In the genomic region with DNA sequence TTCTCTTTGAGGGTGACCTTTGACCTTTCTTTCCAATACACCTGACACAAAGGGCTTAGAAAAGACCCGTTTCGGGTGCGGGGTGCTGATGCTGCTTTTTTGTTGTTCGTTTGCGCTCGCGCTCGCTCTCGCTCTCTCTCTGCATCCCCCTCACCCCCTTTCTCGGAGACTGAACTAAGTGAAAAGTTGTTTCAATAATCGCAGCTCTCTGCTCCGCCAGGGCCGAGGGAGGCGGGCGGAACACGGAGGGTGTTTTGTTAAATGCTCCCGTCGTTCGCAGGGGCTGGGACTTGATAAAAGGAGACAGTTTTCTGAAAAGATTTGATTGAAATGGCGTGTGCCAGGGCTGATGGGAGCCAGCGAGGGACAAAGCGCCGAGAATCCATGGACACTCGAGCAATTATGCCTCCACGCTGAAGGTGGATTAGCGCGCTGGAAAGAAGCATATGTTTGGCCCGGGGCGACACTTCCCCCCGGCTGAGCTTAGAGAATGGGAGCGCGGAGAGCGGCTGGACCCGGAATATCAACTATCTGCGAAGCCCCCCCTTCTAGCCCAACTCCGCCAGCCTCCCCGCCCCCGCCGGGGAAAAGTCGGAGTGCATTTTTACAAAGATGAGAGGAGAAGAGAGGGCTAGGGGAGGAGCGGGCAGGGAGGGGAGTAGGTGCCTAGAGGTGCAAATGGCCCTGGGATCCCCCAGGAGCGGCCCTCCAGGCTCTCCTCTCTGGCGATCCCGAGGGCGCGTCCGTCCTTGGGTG, we compare ENCODE assay signal across 19 cellular contexts. TPM values are rescaled to one million over a fixed set of nuclear protein-coding genes. Genes with fewer than 3 reads are reported as not detected.
DNase-seq lines count a peak whose midpoint lies in the region; ATAC-seq and TF ChIP-seq lines count a peak whose summit lies in the region.
"Had no signal": no experiment of that assay in that cellular context is flagged by ENCODE, and none has a peak within 500 bp of the region (broad histone marks: within the 10 kb centered on the region; RNA-seq: fewer than 3 reads in every experiment).

No MANE protein-coding gene starts in this region.

- in situ Hi-C loops in brain microvascular endothelial cell (cut with HindIII; ENCODE audit: low pct_ligation_motif_present, low sequenced_read_pairs): no loop called here

- no peak for ATAC-seq in activated T-cell treated with anti-CD3 and anti-CD28 coated beads, Interleukin-2, amount 50 U/mL, for 72 hours (replicated peaks in 1 of 2)
- ATAC-seq in memory B cell (ENCODE audit: low read depth): no peak
- ATAC-seq: gastroesophageal sphincter had no signal

- H3K36me3 Mint-ChIP-seq in activated T-cell treated with anti-CD3 and anti-CD28 coated beads, Interleukin-2, amount 50 U/mL, for 72 hours (ENCODE audit: insufficient read depth in 2 of 2): peaks cover 9 to 17% of the 10 kb centered on the region in 2 donors
- H3K36me3 Mint-ChIP-seq in memory B cell: peaks cover 5% of the 10 kb centered on the region
- H3K36me3 Mint-ChIP-seq: CD4-positive, CD25-positive, alpha-beta regulatory T cell had no signal

- H3K4me1 Mint-ChIP-seq in activated T-cell treated with anti-CD3 and anti-CD28 coated beads, Interleukin-2, amount 50 U/mL, for 72 hours (ENCODE audit: low read depth): peaks cover 6% of the 10 kb centered on the region
- no peaks in the 10 kb centered on the region for H3K4me1 Mint-ChIP-seq in memory B cell

- TF ChIP-seq EP300 in ovary (IDR thresholded peaks at IDR 0.05): no peak

- H3K27me3 ChIP-seq in brain microvascular endothelial cell (replicated peaks) (peaks cover 94% of the 10 kb centered on the region), smooth muscle cell (ENCODE audit: low read depth) (peaks cover 100% of the 10 kb centered on the region), ovary (peaks cover 2% of the 10 kb centered on the region)
- H3K27me3 ChIP-seq: SJSA1 had no signal

- H3K4me1 ChIP-seq in smooth muscle cell (ENCODE audit: low read depth): peaks cover 12% of the 10 kb centered on the region
- H3K4me1 ChIP-seq in ovary (ENCODE audit: insufficient read depth): no peaks in the 10 kb centered on the region

- TF ChIP-seq POLR2A in ovary (IDR thresholded peaks at IDR 0.05): no peak

- TF ChIP-seq CTCF in brain microvascular endothelial cell (IDR thresholded peaks at IDR 0.05; ENCODE audit: low read depth, low read length, missing control alignments): no peak
- TF ChIP-seq CTCF in smooth muscle cell (IDR thresholded peaks at IDR 0.05; ENCODE audit: borderline replicate concordance, insufficient read depth, poor library complexity, severe bottlenecking): no peak
- TF ChIP-seq CTCF in ovary (IDR thresholded peaks at IDR 0.05): no peak

- peak overlapping the region in 1 of 2 donors; percentile 36 for H3K4me3 Mint-ChIP-seq in activated T-cell treated with anti-CD3 and anti-CD28 coated beads, Interleukin-2, amount 50 U/mL, for 72 hours
- no peak overlapping the region for H3K4me3 Mint-ChIP-seq in memory B cell

- no peak overlapping the region for H3K9ac ChIP-seq in smooth muscle cell (ENCODE audit: low read depth)

- H3K36me3 ChIP-seq in brain microvascular endothelial cell (replicated peaks) (no peaks in the 10 kb centered on the region), smooth muscle cell (ENCODE audit: low read depth) (no peaks in the 10 kb centered on the region), ovary (no peaks in the 10 kb centered on the region)
- H3K36me3 ChIP-seq: gastroesophageal sphincter, SJSA1 had no signal

- WGBS in smooth muscle cell (ENCODE audit: low lambda C conversion rate): 3% methylated on average over 46 of the region's 47 CpGs
- 3 to 6% (median 4%) methylated on average over 47 of the region's 47 CpGs for WGBS in ovary, 3 donors

- no peak for DNase-seq in activated T-cell treated with anti-CD3 and anti-CD28 coated beads, Interleukin-2, amount 50 U/mL, for 72 hours
- no peak for DNase-seq in activated T-cell treated with anti-CD3 and anti-CD28 coated beads, Interleukin-2, amount 50 U/mL, for 48 hours
- DNase-seq in brain microvascular endothelial cell: no peak
- no peak for DNase-seq in memory B cell (ENCODE audit: low spot score in 2 of 2)
- no peak for DNase-seq in smooth muscle cell (lab: John Stamatoyannopoulos, UW; ENCODE audit: unreplicated experiment)
- no peak for DNase-seq in NCI-H748 treated with DMSO at 0.1 percent for 48 hours (lab: John Stamatoyannopoulos, UW)
- DNase-seq in NCI-H526 treated with DMSO at 0.1 percent for 48 hours (lab: John Stamatoyannopoulos, UW): no peak
- no peak for DNase-seq in ovary
- DNase-seq: activated CD4-positive, alpha-beta T cell treated with anti-CD3 and anti-CD28 coated beads, Interleukin-2, amount 50 U/mL, for 4 hours; CD4-positive, CD25-positive, alpha-beta regulatory T cell; erythroblast; HCEC 1CT; MM.1S; NCI-H2081; NCI-H526; PC-9; stimulated activated naive CD4-positive, alpha-beta T cell treated with Interleukin-2 at 50 U/mL for 16 hours had no signal

- peaks cover 100% of the 10 kb centered on the region for H3K27me3 Mint-ChIP-seq in activated T-cell treated with anti-CD3 and anti-CD28 coated beads, Interleukin-2, amount 50 U/mL, for 72 hours (ENCODE audit: low read depth)
- H3K27me3 Mint-ChIP-seq in memory B cell: peaks cover 48% of the 10 kb centered on the region

- peak overlapping the region; percentile 82 for H3K4me2 ChIP-seq in smooth muscle cell
- H3K4me2 ChIP-seq: PC-9 had no signal

- H3K27ac Mint-ChIP-seq in activated T-cell treated with anti-CD3 and anti-CD28 coated beads, Interleukin-2, amount 50 U/mL, for 72 hours: peak overlapping the region; percentile 88
- H3K27ac Mint-ChIP-seq in memory B cell: peak overlapping the region; percentile 54
- H3K27ac Mint-ChIP-seq: CD4-positive, CD25-positive, alpha-beta regulatory T cell had no signal

- intact Hi-C loops in ovary (cut with DNase I): no loop called here

- H3K4me3 ChIP-seq in brain microvascular endothelial cell (ENCODE audit: low read depth, low read length) (peak overlapping the region; percentile 5), smooth muscle cell (peak overlapping the region; percentile 29), ovary (no peak overlapping the region)
- H3K4me3 ChIP-seq: gastroesophageal sphincter, PC-9, SJSA1 had no signal

- H3K9me3 ChIP-seq in smooth muscle cell (replicated peaks; ENCODE audit: low read depth) (no peaks in the 10 kb centered on the region), ovary (no peaks in the 10 kb centered on the region)
- H3K9me3 ChIP-seq: SJSA1 had no signal

- peaks cover 4 to 8% of the 10 kb centered on the region in 2 donors for H3K9me3 Mint-ChIP-seq in activated T-cell treated with anti-CD3 and anti-CD28 coated beads, Interleukin-2, amount 50 U/mL, for 72 hours
- peaks cover 8% of the 10 kb centered on the region for H3K9me3 Mint-ChIP-seq in memory B cell

- H3F3A ChIP-seq in smooth muscle cell (ENCODE audit: low read depth): no peaks in the 10 kb centered on the region

- H3K27ac ChIP-seq in brain microvascular endothelial cell (no peak overlapping the region), smooth muscle cell (ENCODE audit: low read depth) (no peak overlapping the region), ovary (no peak overlapping the region)
- H3K27ac ChIP-seq: gastroesophageal sphincter, PC-9, SJSA1 had no signal

- H3K79me2 ChIP-seq in smooth muscle cell (ENCODE audit: low read depth): no peaks in the 10 kb centered on the region

- H4K20me1 ChIP-seq in smooth muscle cell (ENCODE audit: low read depth): no peaks in the 10 kb centered on the region

- H2AFZ ChIP-seq in smooth muscle cell (ENCODE audit: low read depth): no peak overlapping the region
- H2AFZ ChIP-seq: PC-9 had no signal

RNA-seq across cellular contexts. Expression of gene TFAP2A, which starts 25.0 kb away (rescaled TPM):
- total RNA-seq in activated T-cell treated with anti-CD3 and anti-CD28 coated beads, Interleukin-2, amount 50 U/mL, for 72 hours: under 1 TPM; 0.35 to 0.36 TPM
- total RNA-seq in smooth muscle cell (6.2 and 13.6 TPM in 2 replicates), ovary (under 1 TPM in 6 of 7 donors, not detected in 1; 0.10 to 0.67 (median 0.20) TPM)
- polyA plus RNA-seq in smooth muscle cell (10.1 and 33.9 TPM in 2 replicates), ovary (under 1 TPM; 0.12 to 0.15 TPM)
- total RNA-seq: CD4-positive, CD25-positive, alpha-beta regulatory T cell had no signal
- polyA plus RNA-seq: CD4-positive, CD25-positive, alpha-beta regulatory T cell had no signal
